In the genomic region with DNA sequence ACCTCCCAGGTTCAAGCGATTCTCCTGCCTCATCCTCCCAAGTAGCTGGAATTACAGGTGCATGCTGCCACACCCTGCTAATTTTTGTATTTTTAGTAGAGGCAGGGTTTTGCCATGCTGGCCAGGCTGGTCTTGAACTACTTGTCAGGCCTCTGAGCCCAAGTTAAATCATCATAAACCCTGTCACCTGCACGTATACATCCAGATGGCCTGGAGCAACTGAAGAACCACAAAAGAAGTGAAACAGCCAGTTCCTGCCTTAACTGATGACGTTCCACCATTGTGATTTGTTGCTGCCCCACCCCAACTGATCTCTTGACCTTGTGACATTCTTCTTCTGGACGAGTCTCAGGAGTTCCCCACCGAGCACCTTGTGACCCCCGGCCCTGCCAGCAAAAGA, we compare ENCODE assay signal across 8 cellular contexts. TPM values are rescaled to one million over a fixed set of nuclear protein-coding genes. Genes with fewer than 3 reads are reported as not detected.
A peak's percentile ranks its signal among the peaks of the same experiment; 100 is the strongest.
DNase-seq lines count a peak whose midpoint lies in the region; ATAC-seq and TF ChIP-seq lines count a peak whose summit lies in the region.
"Not testable (repeated sequence)": the region's sequence is repeated elsewhere in the genome, so short reads cannot be mapped to it uniquely, and the experiment has no call there.

No MANE protein-coding gene starts in this region.

- H3K4me3 Mint-ChIP-seq in activated T-helper 2 cell treated with anti-CD3 and anti-CD28 coated beads, Interferon-gamma antibody, Interleukin-2, Interleukin-4, amounts not matched to agents 10 μg/mL and 5 μg/mL and 100 μg/mL, durations not matched to agents 14 hours and 24 hours and 36 hours (ENCODE audit: low read depth) = not testable (repeated sequence)
- H3K4me3 Mint-ChIP-seq in naive thymus-derived CD4-positive, alpha-beta T cell = peak overlapping the region; percentile 49 to 99 (median 98)

- H3K9me3 Mint-ChIP-seq in activated T-helper 2 cell treated with anti-CD3 and anti-CD28 coated beads, Interferon-gamma antibody, Interleukin-2, Interleukin-4, amounts not matched to agents 10 μg/mL and 5 μg/mL and 100 μg/mL, durations not matched to agents 14 hours and 24 hours and 36 hours = peaks cover 47% of the 10 kb centered on the region
- H3K9me3 Mint-ChIP-seq in naive thymus-derived CD4-positive, alpha-beta T cell = peaks cover 13 to 57% (median 29%) of the 10 kb centered on the region in 11 donors

- peak overlapping the region; percentile 95 for H3K27ac Mint-ChIP-seq in activated T-helper 2 cell treated with anti-CD3 and anti-CD28 coated beads, Interferon-gamma antibody, Interleukin-2, Interleukin-4, amounts not matched to agents 10 μg/mL and 5 μg/mL and 100 μg/mL, durations not matched to agents 14 hours and 24 hours and 36 hours
- H3K27ac Mint-ChIP-seq in naive thymus-derived CD4-positive, alpha-beta T cell = peak overlapping the region in 8 of 9 donors; percentile 79 to 100 (median 97)

- not testable (repeated sequence) for H3K4me1 ChIP-seq in ES-I3 (ENCODE audit: insufficient read depth, low read length); SJCRH30; naive thymus-derived CD4-positive, alpha-beta T cell (ENCODE audit: control insufficient read depth in 2 of 2, insufficient read depth in 2 of 2, low read length in 2 of 2); skeletal muscle tissue (ENCODE audit: control insufficient read depth in 3 of 3, insufficient read depth in 3 of 3, low read length in 3 of 3); uterus
- peaks cover 34% of the 10 kb centered on the region for H3K4me1 ChIP-seq in left ventricle myocardium inferior

- H3K4me3 ChIP-seq in SJCRH30 = peak overlapping the region; percentile 84
- H3K4me3 ChIP-seq in coronary artery = peak overlapping the region; percentile 82
- H3K4me3 ChIP-seq in left ventricle myocardium inferior = peak overlapping the region; percentile 87
- peak overlapping the region; percentile 93 for H3K4me3 ChIP-seq in naive thymus-derived CD4-positive, alpha-beta T cell (ENCODE audit: low read length)
- peak overlapping the region; percentile 86 to 93 (median 88) for H3K4me3 ChIP-seq in skeletal muscle tissue (ENCODE audit: low read length in 3 of 3)
- peak overlapping the region; percentile 56 to 60 for H3K4me3 ChIP-seq in uterus

- not testable (repeated sequence) for TF ChIP-seq POLR2A in uterus (IDR thresholded peaks at IDR 0.05)

- intact Hi-C loops in activated T-helper 2 cell treated with anti-CD3 and anti-CD28 coated beads, Interferon-gamma antibody, Interleukin-2, Interleukin-4, amounts not matched to agents 10 μg/mL and 5 μg/mL and 100 μg/mL, durations not matched to agents 14 hours and 24 hours and 36 hours (cut with micrococcal nuclease) = loop anchor here (2.0 to 5.0 kb wide), 2 partner anchors 46 to 102 kb away; a partner anchor contains a TSS
- intact Hi-C loops in left ventricle myocardium inferior (cut with micrococcal nuclease); uterus (cut with DNase I; ENCODE audit: low total_unique reads): not testable (repeated sequence)
- intact Hi-C loops in naive thymus-derived CD4-positive, alpha-beta T cell (cut with micrococcal nuclease) = loop anchor here (2.0 kb wide), 3 partner anchors 230 to 280 kb away; a partner anchor contains a TSS

- peaks cover 13% of the 10 kb centered on the region for H3K9me3 ChIP-seq in ES-I3 (ENCODE audit: control insufficient read depth, insufficient read depth, low read length)
- H3K9me3 ChIP-seq in SJCRH30 (replicated peaks); skeletal muscle tissue (ENCODE audit: control insufficient read depth in 3 of 3, low read length in 3 of 3): not testable (repeated sequence)
- H3K9me3 ChIP-seq in left ventricle myocardium inferior (replicated peaks) = peaks cover 26% of the 10 kb centered on the region
- H3K9me3 ChIP-seq in naive thymus-derived CD4-positive, alpha-beta T cell (ENCODE audit: control insufficient read depth in 2 of 3, low read length in 3 of 3) = peaks cover 0 to 16% (median 0%) of the 10 kb centered on the region in 3 experiments
- H3K9me3 ChIP-seq in uterus = peaks cover 0 to 13% of the 10 kb centered on the region in 2 donors

- not testable (repeated sequence) for H3K4me1 Mint-ChIP-seq in activated T-helper 2 cell treated with anti-CD3 and anti-CD28 coated beads, Interferon-gamma antibody, Interleukin-2, Interleukin-4, amounts not matched to agents 10 μg/mL and 5 μg/mL and 100 μg/mL, durations not matched to agents 14 hours and 24 hours and 36 hours (ENCODE audit: low read depth)
- H3K4me1 Mint-ChIP-seq in naive thymus-derived CD4-positive, alpha-beta T cell = peaks cover 14 to 46% (median 33%) of the 10 kb centered on the region in 7 donors

- peaks cover 61% of the 10 kb centered on the region for H3K36me3 Mint-ChIP-seq in activated T-helper 2 cell treated with anti-CD3 and anti-CD28 coated beads, Interferon-gamma antibody, Interleukin-2, Interleukin-4, amounts not matched to agents 10 μg/mL and 5 μg/mL and 100 μg/mL, durations not matched to agents 14 hours and 24 hours and 36 hours (ENCODE audit: low read depth)
- peaks cover 25 to 47% (median 35%) of the 10 kb centered on the region in 5 donors for H3K36me3 Mint-ChIP-seq in naive thymus-derived CD4-positive, alpha-beta T cell

- ATAC-seq in naive thymus-derived CD4-positive, alpha-beta T cell = not testable (repeated sequence)

- DNase-seq in SJCRH30; activated T-helper 2 cell treated with anti-CD3 and anti-CD28 coated beads, Interferon-gamma antibody, Interleukin-2, Interleukin-4, amounts not matched to agents 10 μg/mL and 5 μg/mL and 100 μg/mL, durations not matched to agents 14 hours and 24 hours and 36 hours (ENCODE audit: low spot score); coronary artery (ENCODE audit: low spot score); left ventricle myocardium inferior; naive thymus-derived CD4-positive, alpha-beta T cell; uterus: not testable (repeated sequence)

- TF ChIP-seq CTCF in coronary artery (IDR thresholded peaks at IDR 0.05); left ventricle myocardium inferior (IDR thresholded peaks at IDR 0.05; ENCODE audit: borderline replicate concordance); uterus (IDR thresholded peaks at IDR 0.05): not testable (repeated sequence)

- H3K36me3 ChIP-seq in ES-I3 (ENCODE audit: insufficient read depth, low read length) (peaks cover 21% of the 10 kb centered on the region), SJCRH30 (peaks cover 29% of the 10 kb centered on the region), left ventricle myocardium inferior (peaks cover 28% of the 10 kb centered on the region), skeletal muscle tissue (ENCODE audit: control insufficient read depth in 3 of 3, insufficient read depth in 3 of 3, low read length in 3 of 3) (peaks cover 20 to 22% (median 21%) of the 10 kb centered on the region in 3 donors)
- H3K36me3 ChIP-seq in naive thymus-derived CD4-positive, alpha-beta T cell (ENCODE audit: control insufficient read depth in 2 of 3, insufficient read depth in 3 of 3, low read length in 3 of 3) = peaks cover 6 to 31% (median 18%) of the 10 kb centered on the region in 3 experiments
- H3K36me3 ChIP-seq in uterus = not testable (repeated sequence)

- H3K27me3 Mint-ChIP-seq in activated T-helper 2 cell treated with anti-CD3 and anti-CD28 coated beads, Interferon-gamma antibody, Interleukin-2, Interleukin-4, amounts not matched to agents 10 μg/mL and 5 μg/mL and 100 μg/mL, durations not matched to agents 14 hours and 24 hours and 36 hours (ENCODE audit: low read depth); naive thymus-derived CD4-positive, alpha-beta T cell: not testable (repeated sequence)

- CTCF ChIA-PET in naive thymus-derived CD4-positive, alpha-beta T cell (lab: Charles Lee) = not testable (repeated sequence)

- peak overlapping the region; percentile 86; the same call in 1 of the 2 replicates for H3K27ac ChIP-seq in SJCRH30
- peak overlapping the region; percentile 91 to 97 for H3K27ac ChIP-seq in coronary artery
- peak overlapping the region; percentile 98 for H3K27ac ChIP-seq in left ventricle myocardium inferior (replicated peaks)
- peak overlapping the region; percentile 90 for H3K27ac ChIP-seq in naive thymus-derived CD4-positive, alpha-beta T cell (ENCODE audit: low read depth, low read length)
- peak overlapping the region; percentile 96 for H3K27ac ChIP-seq in skeletal muscle tissue (ENCODE audit: low read depth, low read length)
- H3K27ac ChIP-seq in uterus = peak overlapping the region; percentile 82 to 92

- POLR2A ChIA-PET in naive thymus-derived CD4-positive, alpha-beta T cell (lab: Charles Lee) = interaction anchor here (0.6 kb wide), 1 partner anchor 47 kb away, joined by 3 read pairs; no protein-coding TSS in a partner anchor

- not testable (repeated sequence) for H3K27me3 ChIP-seq in SJCRH30; left ventricle myocardium inferior (ENCODE audit: low read depth); naive thymus-derived CD4-positive, alpha-beta T cell (ENCODE audit: control insufficient read depth in 2 of 2, insufficient read depth in 2 of 2, low read length in 2 of 2); skeletal muscle tissue (ENCODE audit: control insufficient read depth in 3 of 3, insufficient read depth in 3 of 3, low read length in 3 of 3); uterus

- H3K9ac ChIP-seq in ES-I3 (ENCODE audit: low read depth, low read length) = peak overlapping the region; percentile 100
- H3K9ac ChIP-seq in skeletal muscle tissue (ENCODE audit: low read depth in 1 of 3, low read length in 3 of 3) = peak overlapping the region in 1 of 3 donors; percentile 98

RNA-seq across cellular contexts. Expression of a gene that starts 0.8 kb away (rescaled TPM):
- 16.5 and 16.7 TPM in 2 replicates for total RNA-seq in SJCRH30 (2014; rRNA removed; shearing (Covaris generic))
- total RNA-seq in activated T-helper 2 cell treated with anti-CD3 and anti-CD28 coated beads, Interferon-gamma antibody, Interleukin-2, Interleukin-4, amounts not matched to agents 10 μg/mL and 5 μg/mL and 100 μg/mL, durations not matched to agents 14 hours and 24 hours and 36 hours = 10.4 and 10.5 TPM in 2 replicates
- total RNA-seq in left ventricle myocardium inferior (14.1 TPM), skeletal muscle tissue (20.4 TPM), uterus (10 to 100 TPM in 3 of 4 donors, 1 to 10 TPM in 1; 5.1 to 47.0 (median 27.0) TPM)
- 10 to 100 TPM; 11.2 to 22.6 (median 15.8) TPM for total RNA-seq in naive thymus-derived CD4-positive, alpha-beta T cell
- polyA plus RNA-seq in naive thymus-derived CD4-positive, alpha-beta T cell = 10 to 100 TPM; 15.0 to 21.5 TPM

RNA-seq across cellular contexts. Expression of a gene that starts 40.8 kb away (rescaled TPM):
- total RNA-seq in SJCRH30 (2014; rRNA removed; shearing (Covaris generic)) = 0.05 TPM in 1 of 2 replicates, not detected in the other
- total RNA-seq in activated T-helper 2 cell treated with anti-CD3 and anti-CD28 coated beads, Interferon-gamma antibody, Interleukin-2, Interleukin-4, amounts not matched to agents 10 μg/mL and 5 μg/mL and 100 μg/mL, durations not matched to agents 14 hours and 24 hours and 36 hours = not detected in 2 replicates
- total RNA-seq in left ventricle myocardium inferior (0.16 TPM), skeletal muscle tissue (0.52 TPM), uterus (under 1 TPM in 1 of 4 donors, not detected in 3; 0.37 TPM)
- not detected for total RNA-seq in naive thymus-derived CD4-positive, alpha-beta T cell
- polyA plus RNA-seq in naive thymus-derived CD4-positive, alpha-beta T cell = not detected

RNA-seq across cellular contexts. Expression of a gene that starts 45.1 kb away (rescaled TPM):
- total RNA-seq in SJCRH30 (2014; rRNA removed; shearing (Covaris generic)) = 69.0 and 71.2 TPM in 2 replicates
- 57.2 and 62.2 TPM in 2 replicates for total RNA-seq in activated T-helper 2 cell treated with anti-CD3 and anti-CD28 coated beads, Interferon-gamma antibody, Interleukin-2, Interleukin-4, amounts not matched to agents 10 μg/mL and 5 μg/mL and 100 μg/mL, durations not matched to agents 14 hours and 24 hours and 36 hours
- total RNA-seq in left ventricle myocardium inferior = 18.0 TPM
- 10 to 100 TPM; 28.3 to 49.4 (median 47.0) TPM for total RNA-seq in naive thymus-derived CD4-positive, alpha-beta T cell
- polyA plus RNA-seq in naive thymus-derived CD4-positive, alpha-beta T cell = 1 to 10 TPM; 3.3 to 5.0 TPM
- 26.6 TPM for total RNA-seq in skeletal muscle tissue
- 10 to 100 TPM; 17.4 to 76.7 (median 38.6) TPM for total RNA-seq in uterus
